18 cellular contexts compared by ENCODE assay signal in the genomic region with DNA sequence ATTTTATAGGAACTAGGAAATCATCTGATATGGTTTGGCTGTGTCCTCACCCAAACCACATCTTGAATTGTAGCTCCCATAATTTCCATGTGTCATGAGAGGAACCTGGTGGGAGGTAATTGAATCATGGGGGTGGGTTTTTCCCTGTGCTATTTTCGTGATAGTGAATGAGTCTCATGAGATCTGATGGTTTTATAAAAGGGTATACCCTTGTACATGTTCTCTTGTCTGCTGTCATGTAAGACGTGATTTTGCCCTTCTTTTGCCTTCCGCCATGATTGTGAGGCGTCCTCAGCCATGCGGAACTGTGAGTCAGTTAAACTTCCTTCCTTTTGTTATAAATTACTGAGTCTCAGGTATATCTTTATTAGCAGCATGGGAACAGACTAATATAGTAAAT. TPM values are rescaled to one million over a fixed set of nuclear protein-coding genes. Genes with fewer than 3 reads are reported as not detected.
A peak's percentile ranks its signal among the peaks of the same experiment; 100 is the strongest.
DNase-seq lines count a peak whose midpoint lies in the region; ATAC-seq lines count a peak whose summit lies in the region.
"Had no signal": no experiment of that assay in that cellular context is flagged by ENCODE, and none has a peak within 500 bp of the region (broad histone marks: within the 10 kb centered on the region; RNA-seq: fewer than 3 reads in every experiment).

No MANE protein-coding gene starts in this region.

- no peak overlapping the region for H3K4me2 ChIP-seq in mesenchymal stem cell (ENCODE audit: low read length, poor library complexity, severe bottlenecking)
- H3K4me2 ChIP-seq: BLaER1 had no signal

- H3K4me1 ChIP-seq in mesenchymal stem cell (ENCODE audit: control insufficient read depth, insufficient read depth, low read depth, low read length), result no peaks in the 10 kb centered on the region
- H3K4me1 ChIP-seq: HAP-1 had no signal

- peaks cover 19% of the 10 kb centered on the region for H3K9me3 Mint-ChIP-seq in activated naive CD8-positive, alpha-beta T cell treated with anti-CD3 and anti-CD28 coated beads, Interleukin-2, amount 50 U/mL, for 24 hours
- peaks cover 11% of the 10 kb centered on the region for H3K9me3 Mint-ChIP-seq in activated naive CD8-positive, alpha-beta T cell treated with anti-CD3 and anti-CD28 coated beads for 36 hours
- H3K9me3 Mint-ChIP-seq in stimulated activated naive B cell treated with anti-CD40 and anti-IgM and Interleukin-4, amounts not matched to agents 10 μg/mL and 1 μg/mL and 100 μg/mL, for 72 hours, result peaks cover 15 to 21% of the 10 kb centered on the region in 2 donors

- H3K4ac ChIP-seq in mesenchymal stem cell (ENCODE audit: low read depth in 1 of 2, low read length in 2 of 2), result no peak overlapping the region

- H2BK15ac ChIP-seq in mesenchymal stem cell (ENCODE audit: low read depth, poor library complexity, severe bottlenecking), result no peak overlapping the region

- H3K4me3 Mint-ChIP-seq in activated naive CD8-positive, alpha-beta T cell treated with anti-CD3 and anti-CD28 coated beads, Interleukin-2, amount 50 U/mL, for 24 hours, result peak overlapping the region; percentile 18
- H3K4me3 Mint-ChIP-seq in activated naive CD8-positive, alpha-beta T cell treated with anti-CD3 and anti-CD28 coated beads for 36 hours, result no peak overlapping the region
- no peak overlapping the region for H3K4me3 Mint-ChIP-seq in stimulated activated naive B cell treated with anti-CD40 and anti-IgM and Interleukin-4, amounts not matched to agents 10 μg/mL and 1 μg/mL and 100 μg/mL, for 72 hours
- H3K4me3 Mint-ChIP-seq: B cell; CD4-positive, CD25-positive, alpha-beta regulatory T cell; CD8-positive, alpha-beta T cell; HFFc6 had no signal

- peak overlapping the region; percentile 72 for H3K27ac Mint-ChIP-seq in activated naive CD8-positive, alpha-beta T cell treated with anti-CD3 and anti-CD28 coated beads, Interleukin-2, amount 50 U/mL, for 24 hours
- no peak overlapping the region for H3K27ac Mint-ChIP-seq in activated naive CD8-positive, alpha-beta T cell treated with anti-CD3 and anti-CD28 coated beads for 36 hours
- peak overlapping the region; percentile 60 for H3K27ac Mint-ChIP-seq in stimulated activated naive B cell treated with anti-CD40 and anti-IgM and Interleukin-4, amounts not matched to agents 10 μg/mL and 1 μg/mL and 100 μg/mL, for 72 hours
- H3K27ac Mint-ChIP-seq: B cell; CD4-positive, CD25-positive, alpha-beta regulatory T cell; CD8-positive, alpha-beta T cell; HFFc6 had no signal

- H3K27ac ChIP-seq in mesenchymal stem cell (ENCODE audit: low read length, poor library complexity, severe bottlenecking), result no peak overlapping the region
- H3K27ac ChIP-seq: 22Rv1, BLaER1, C4-2B had no signal

- no peak overlapping the region for H2AFZ ChIP-seq in mesenchymal stem cell (ENCODE audit: low read depth, low read length)

- peaks cover 22% of the 10 kb centered on the region for H3K4me1 Mint-ChIP-seq in activated naive CD8-positive, alpha-beta T cell treated with anti-CD3 and anti-CD28 coated beads, Interleukin-2, amount 50 U/mL, for 24 hours
- H3K4me1 Mint-ChIP-seq in activated naive CD8-positive, alpha-beta T cell treated with anti-CD3 and anti-CD28 coated beads for 36 hours, result peaks cover 15% of the 10 kb centered on the region
- peaks cover 15 to 20% of the 10 kb centered on the region in 2 donors for H3K4me1 Mint-ChIP-seq in stimulated activated naive B cell treated with anti-CD40 and anti-IgM and Interleukin-4, amounts not matched to agents 10 μg/mL and 1 μg/mL and 100 μg/mL, for 72 hours

- no peak overlapping the region for H3K23ac ChIP-seq in mesenchymal stem cell (ENCODE audit: low read length in 2 of 2)

- H4K8ac ChIP-seq in mesenchymal stem cell (ENCODE audit: low read length), result no peak overlapping the region

- H3K79me1 ChIP-seq in mesenchymal stem cell (replicated peaks; ENCODE audit: low read length, poor library complexity, severe bottlenecking), result no peaks in the 10 kb centered on the region

- H4K91ac ChIP-seq in mesenchymal stem cell (ENCODE audit: low read length), result no peak overlapping the region

- H2BK12ac ChIP-seq in mesenchymal stem cell (ENCODE audit: low read length in 2 of 2), result no peak overlapping the region

- DNase-seq in activated T-cell treated with anti-CD3 and anti-CD28 coated beads for 24 hours (ENCODE audit: low read depth), result peak; percentile 1
- DNase-seq in activated T-cell treated with anti-CD3 and anti-CD28 coated beads, Interleukin-2, amount 50 U/mL, for 1 hour, result no peak
- DNase-seq in activated naive CD8-positive, alpha-beta T cell treated with anti-CD3 and anti-CD28 coated beads, Interleukin-2, amount 50 U/mL, for 24 hours, result no peak
- DNase-seq in activated naive CD8-positive, alpha-beta T cell treated with anti-CD3 and anti-CD28 coated beads for 36 hours, result no peak
- DNase-seq in stimulated activated naive B cell treated with anti-CD40 and anti-IgM and Interleukin-4, amounts not matched to agents 10 μg/mL and 1 μg/mL and 100 μg/mL, for 72 hours, result no peak
- DNase-seq in mesenchymal stem cell, result no peak
- DNase-seq: Caco-2; CD4-positive, CD25-positive, alpha-beta regulatory T cell; CD8-positive, alpha-beta T cell; DMS153; DND-41; GOT3; HFFc6 had no signal

- H3K36me3 Mint-ChIP-seq in activated naive CD8-positive, alpha-beta T cell treated with anti-CD3 and anti-CD28 coated beads, Interleukin-2, amount 50 U/mL, for 24 hours (ENCODE audit: low read depth), result peaks cover 25% of the 10 kb centered on the region
- H3K36me3 Mint-ChIP-seq in activated naive CD8-positive, alpha-beta T cell treated with anti-CD3 and anti-CD28 coated beads for 36 hours, result peaks cover 32% of the 10 kb centered on the region
- H3K36me3 Mint-ChIP-seq in stimulated activated naive B cell treated with anti-CD40 and anti-IgM and Interleukin-4, amounts not matched to agents 10 μg/mL and 1 μg/mL and 100 μg/mL, for 72 hours, result peaks cover 33 to 34% of the 10 kb centered on the region in 2 donors

- no peaks in the 10 kb centered on the region for H3K27me3 Mint-ChIP-seq in activated naive CD8-positive, alpha-beta T cell treated with anti-CD3 and anti-CD28 coated beads, Interleukin-2, amount 50 U/mL, for 24 hours
- no peaks in the 10 kb centered on the region for H3K27me3 Mint-ChIP-seq in activated naive CD8-positive, alpha-beta T cell treated with anti-CD3 and anti-CD28 coated beads for 36 hours
- H3K27me3 Mint-ChIP-seq in stimulated activated naive B cell treated with anti-CD40 and anti-IgM and Interleukin-4, amounts not matched to agents 10 μg/mL and 1 μg/mL and 100 μg/mL, for 72 hours, result no peaks in the 10 kb centered on the region
- H3K27me3 Mint-ChIP-seq: B cell; CD4-positive, CD25-positive, alpha-beta regulatory T cell had no signal

- peaks cover 5% of the 10 kb centered on the region for H3K9me3 ChIP-seq in mesenchymal stem cell (ENCODE audit: control insufficient read depth, low read length)

- no peak overlapping the region for H2AK5ac ChIP-seq in mesenchymal stem cell (ENCODE audit: low read length, severe bottlenecking)

- 94% methylated on average over 4 of the region's 5 CpGs for WGBS in mesenchymal stem cell

- no peak overlapping the region for H3K18ac ChIP-seq in mesenchymal stem cell (ENCODE audit: low read depth in 1 of 2, low read length in 2 of 2)

- H3K36me3 ChIP-seq in mesenchymal stem cell (ENCODE audit: control insufficient read depth in 1 of 2, insufficient read depth in 2 of 2, low read depth in 1 of 2, low read length in 2 of 2), result no peaks in the 10 kb centered on the region
- H3K36me3 ChIP-seq: HAP-1 had no signal

- peak; percentile 71 for ATAC-seq in activated naive CD8-positive, alpha-beta T cell treated with anti-CD3 and anti-CD28 coated beads, Interleukin-2, amount 50 U/mL, for 24 hours
- peak in 1 of 2 donors; percentile 55 for ATAC-seq in stimulated activated naive B cell treated with anti-CD40 and anti-IgM and Interleukin-4, amounts not matched to agents 10 μg/mL and 1 μg/mL and 100 μg/mL, for 72 hours (replicated peaks)
- ATAC-seq: CD8-positive, alpha-beta T cell had no signal

- no peak overlapping the region for H3K9ac ChIP-seq in mesenchymal stem cell (ENCODE audit: low read length)
- H3K9ac ChIP-seq: BLaER1 had no signal

- no peak overlapping the region for H2BK5ac ChIP-seq in mesenchymal stem cell (ENCODE audit: low read depth, low read length, poor library complexity, severe bottlenecking)

- H2BK120ac ChIP-seq in mesenchymal stem cell (ENCODE audit: low read depth, low read length), result no peak overlapping the region

- H3K4me3 ChIP-seq in mesenchymal stem cell (ENCODE audit: insufficient read depth in 1 of 2, low read depth in 1 of 2, low read length in 2 of 2), result no peak overlapping the region
- H3K4me3 ChIP-seq: BLaER1, HAP-1 had no signal

- H3K27me3 ChIP-seq in mesenchymal stem cell (ENCODE audit: control insufficient read depth in 1 of 2, insufficient read depth in 1 of 2, low read length in 2 of 2), result no peaks in the 10 kb centered on the region
- H3K27me3 ChIP-seq: BLaER1 had no signal

- no peak overlapping the region for H3K14ac ChIP-seq in mesenchymal stem cell (ENCODE audit: low read length in 2 of 2)

RNA-seq across cellular contexts. Expression of a gene that starts 27.9 kb away (rescaled TPM):
- 1 to 10 TPM; 8.3 to 9.0 TPM for total RNA-seq in activated naive CD8-positive, alpha-beta T cell treated with anti-CD3 and anti-CD28 coated beads for 36 hours
- 2.3 TPM for polyA plus RNA-seq in mesenchymal stem cell (2013, experiment 1 of 2)
- polyA plus RNA-seq in mesenchymal stem cell (2013, experiment 2 of 2), result 2.8 TPM
